7 cellular contexts compared by ENCODE assay signal in the genomic region with DNA sequence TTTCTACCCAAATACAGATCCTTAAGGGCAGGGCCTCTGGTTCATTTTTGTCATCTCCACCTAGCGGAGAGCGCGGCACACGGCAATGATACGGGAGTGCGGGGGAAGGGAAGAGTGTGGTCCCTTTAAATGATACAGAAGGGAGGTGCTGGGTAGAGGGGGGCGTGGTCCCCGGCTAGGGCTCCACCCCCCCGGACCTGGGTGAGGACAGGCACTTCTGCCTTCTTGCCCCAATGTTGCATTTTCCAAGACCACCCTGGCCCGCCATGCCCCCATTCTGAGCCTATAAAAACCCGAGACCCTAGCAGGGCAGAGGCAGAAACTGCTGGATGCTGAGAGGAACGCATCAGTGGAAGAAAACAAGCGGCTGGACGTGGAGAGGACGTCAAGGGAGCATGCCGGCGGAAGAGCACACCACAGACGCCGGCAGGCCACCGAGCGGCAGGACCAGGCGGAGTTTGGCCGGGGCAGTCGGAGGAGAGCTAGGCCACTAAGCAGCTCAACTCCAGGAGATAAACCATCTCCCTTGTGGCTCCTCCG.
DNase-seq lines count a peak whose midpoint lies in the region.

No MANE protein-coding gene starts in this region.

- DNase-seq in NCI-H2227 (lab: John Stamatoyannopoulos, UW; ENCODE audit: unreplicated experiment) (peak; percentile 84), activated T-cell treated with anti-CD3 and anti-CD28 coated beads for 4 hours (peak; percentile 40), iPS DF 19.7 (ENCODE audit: low read depth, low spot score) (peak; percentile 63), anterior cingulate cortex (lab: John Stamatoyannopoulos, UW) (no peak), NCI-H1105 (lab: John Stamatoyannopoulos, UW) (no peak), hypothalamus (lab: John Stamatoyannopoulos, UW) (no peak)
- peak; percentile 14 for DNase-seq in stimulated activated CD8-positive, alpha-beta memory T cell treated with anti-CD3 and anti-CD28 coated beads, Interleukin-15, amount 100 ng/mL, for 1 hour (ENCODE audit: low read depth)

Comparison
In these comparisons a context has a peak if more than half of its experiments do, and no peak if none do; other contexts are left out.
1. DNase-seq: peak in NCI-H2227 (single experiment), activated T-cell treated with anti-CD3 and anti-CD28 coated beads for 4 hours (single experiment), iPS DF 19.7 (single experiment) and stimulated activated CD8-positive, alpha-beta memory T cell treated with anti-CD3 and anti-CD28 coated beads, Interleukin-15, amount 100 ng/mL, for 1 hour (single experiment); none in anterior cingulate cortex (0 of 58), NCI-H1105 (single experiment) and hypothalamus (0 of 51).